Comparison of ENCODE assay signal across 17 cellular contexts in genomic region chr2:168529900-168530561, GRCh38.
DNase-seq lines count a peak whose midpoint lies in the region; ATAC-seq and TF ChIP-seq lines count a peak whose summit lies in the region.
"Had no signal": no experiment of that assay in that cellular context is flagged by ENCODE, and none has a peak within 500 bp of the region (broad histone marks: within the 10 kb centered on the region; RNA-seq: fewer than 3 reads in every experiment).

No MANE protein-coding gene starts in this region.

- H3K4me3 Mint-ChIP-seq in CD14-positive monocyte = no peak overlapping the region
- H3K4me3 Mint-ChIP-seq in naive thymus-derived CD4-positive, alpha-beta T cell = peak overlapping the region in 3 of 10 donors; percentile 14 to 63 (median 36)
- H3K4me3 Mint-ChIP-seq in T-helper 2 cell treated with Interferon-gamma antibody and Interleukin-4, amounts not matched to agents 5 μg/mL and 100 μg/mL, for 36 hours = no peak overlapping the region
- H3K4me3 Mint-ChIP-seq in CD8-positive, alpha-beta T cell = no peak overlapping the region
- H3K4me3 Mint-ChIP-seq: stimulated activated memory B cell treated with anti-CD40 and anti-IgM and Interleukin-4, amounts not matched to agents 10 μg/mL and 1 μg/mL and 100 μg/mL, for 72 hours had no signal

- intact Hi-C loops in CD14-positive monocyte (cut with micrococcal nuclease) (no loop called here), esophagus muscularis mucosa (cut with DNase I) (loop anchor here (5.0 to 10.0 kb wide), 3 partner anchors 55 to 102 kb away; partner anchors contain the start of gene CERS6)
- intact Hi-C loops in naive thymus-derived CD4-positive, alpha-beta T cell (cut with micrococcal nuclease) = no loop called here
- intact Hi-C loops in CD8-positive, alpha-beta T cell (cut with DNase I, micrococcal nuclease) = no loop called here

- H3K36me3 ChIP-seq in RWPE2 (ENCODE audit: low read depth) (no peaks in the 10 kb centered on the region), esophagus muscularis mucosa (no peaks in the 10 kb centered on the region), neuronal stem cell (replicated peaks in 1 of 2; ENCODE audit: control insufficient read depth in 2 of 2, insufficient read depth in 2 of 2, low read length in 2 of 2) (no peaks in the 10 kb centered on the region)
- no peaks in the 10 kb centered on the region for H3K36me3 ChIP-seq in naive thymus-derived CD4-positive, alpha-beta T cell (ENCODE audit: control insufficient read depth in 2 of 3, insufficient read depth in 3 of 3, low read length in 3 of 3)
- no peaks in the 10 kb centered on the region for H3K36me3 ChIP-seq in CD8-positive, alpha-beta T cell (ENCODE audit: insufficient read depth, low read length)
- H3K36me3 ChIP-seq: HAP-1 had no signal

- H3K27me3 ChIP-seq in RWPE2 (ENCODE audit: insufficient read depth, poor library complexity, severe bottlenecking) (no peaks in the 10 kb centered on the region), esophagus muscularis mucosa (no peaks in the 10 kb centered on the region), neuronal stem cell (ENCODE audit: control insufficient read depth in 3 of 3, insufficient read depth in 3 of 3, low read depth in 1 of 3, low read length in 3 of 3) (no peaks in the 10 kb centered on the region)
- H3K27me3 ChIP-seq in naive thymus-derived CD4-positive, alpha-beta T cell (ENCODE audit: control insufficient read depth in 2 of 2, insufficient read depth in 2 of 2, low read length in 2 of 2) = no peaks in the 10 kb centered on the region
- H3K27me3 ChIP-seq in CD8-positive, alpha-beta T cell (ENCODE audit: insufficient read depth, low read length) = no peaks in the 10 kb centered on the region

- H3K9ac ChIP-seq in neuronal stem cell (ENCODE audit: low read depth, low read length, poor library complexity) = no peak overlapping the region

- peaks cover 2% of the 10 kb centered on the region for H3K79me1 ChIP-seq in neuronal stem cell (ENCODE audit: low read depth, low read length)

- H3K27ac ChIP-seq in RWPE2 (ENCODE audit: poor library complexity, severe bottlenecking) = peak overlapping the region; percentile 25
- peak overlapping the region; percentile 37 to 81 (median 48) for H3K27ac ChIP-seq in esophagus muscularis mucosa (replicated peaks in 1 of 4)
- no peak overlapping the region for H3K27ac ChIP-seq in neuronal stem cell (replicated peaks; ENCODE audit: low read length)
- H3K27ac ChIP-seq in naive thymus-derived CD4-positive, alpha-beta T cell (ENCODE audit: low read depth, low read length) = no peak overlapping the region
- H3K27ac ChIP-seq in CD8-positive, alpha-beta T cell (ENCODE audit: low read depth, low read length) = no peak overlapping the region
- H3K27ac ChIP-seq: SK-N-MC had no signal

- WGBS in esophagus muscularis mucosa = 88% methylated on average over 8 of the region's 8 CpGs
- no CpG with 5 or more reads among the region's 8 CpGs for WGBS in neuronal stem cell (ENCODE audit: extremely low coverage in 2 of 2, insufficient read length in 2 of 2, insufficient replicate concordance in 1 of 2), 2 donors

- POLR2A ChIA-PET in naive thymus-derived CD4-positive, alpha-beta T cell (lab: Charles Lee) = interaction anchor here (0.8 to 0.9 kb wide), 2 partner anchors 24 to 95 kb away, joined by 3 read pairs; no protein-coding TSS in a partner anchor
- POLR2A ChIA-PET in CD8-positive, alpha-beta T cell (lab: Charles Lee) = no interaction called here

- ATAC-seq in RWPE2 (ENCODE audit: low read depth) = peak; percentile 37; the same call in 1 of the 3 replicates
- ATAC-seq in naive thymus-derived CD4-positive, alpha-beta T cell = no peak
- ATAC-seq in CD8-positive, alpha-beta T cell = no peak
- ATAC-seq: left lobe of liver; stimulated activated memory B cell treated with anti-CD40 and anti-IgM and Interleukin-4, amounts not matched to agents 10 μg/mL and 1 μg/mL and 100 μg/mL, for 72 hours had no signal

- H3K4me2 ChIP-seq in neuronal stem cell (ENCODE audit: insufficient read depth, low read length, poor library complexity, severe bottlenecking) = no peak overlapping the region

- TF ChIP-seq POLR2A in esophagus muscularis mucosa (IDR thresholded peaks at IDR 0.05; ENCODE audit: low read depth) = no peak

- peak overlapping the region; percentile 29 for H3K23ac ChIP-seq in neuronal stem cell (ENCODE audit: low read depth, low read length, poor library complexity)

- peaks cover 74% of the 10 kb centered on the region for H3K4me1 Mint-ChIP-seq in CD14-positive monocyte
- H3K4me1 Mint-ChIP-seq in naive thymus-derived CD4-positive, alpha-beta T cell = peaks cover 22 to 83% (median 76%) of the 10 kb centered on the region in 7 donors
- peaks cover 18% of the 10 kb centered on the region for H3K4me1 Mint-ChIP-seq in T-helper 2 cell treated with Interferon-gamma antibody and Interleukin-4, amounts not matched to agents 5 μg/mL and 100 μg/mL, for 36 hours (ENCODE audit: low read depth)
- peaks cover 67% of the 10 kb centered on the region for H3K4me1 Mint-ChIP-seq in CD8-positive, alpha-beta T cell (ENCODE audit: low read depth)

- H3K9me3 ChIP-seq in RWPE2 (ENCODE audit: severe bottlenecking) (peaks cover 2% of the 10 kb centered on the region), esophagus muscularis mucosa (no peaks in the 10 kb centered on the region), neuronal stem cell (replicated peaks in 1 of 2; ENCODE audit: control insufficient read depth in 2 of 2, insufficient read depth in 1 of 2, low read depth in 1 of 2, low read length in 2 of 2) (peaks cover 0 to 10% of the 10 kb centered on the region in 2 donors)
- H3K9me3 ChIP-seq in naive thymus-derived CD4-positive, alpha-beta T cell (ENCODE audit: control insufficient read depth in 2 of 3, low read length in 3 of 3) = no peaks in the 10 kb centered on the region
- H3K9me3 ChIP-seq in CD8-positive, alpha-beta T cell (ENCODE audit: low read length) = no peaks in the 10 kb centered on the region
- H3K9me3 ChIP-seq: HAP-1 had no signal

- no peak overlapping the region for H4K91ac ChIP-seq in neuronal stem cell (ENCODE audit: low read depth, low read length, poor library complexity)

- no peak overlapping the region for H2AFZ ChIP-seq in neuronal stem cell (ENCODE audit: low read length)

- H3K18ac ChIP-seq in neuronal stem cell (ENCODE audit: low read length) = no peak overlapping the region

- H3K4me1 ChIP-seq in RWPE2 (ENCODE audit: insufficient read depth, poor library complexity, severe bottlenecking) (peaks cover 48% of the 10 kb centered on the region), esophagus muscularis mucosa (peaks cover 61 to 74% (median 70%) of the 10 kb centered on the region in 4 donors), neuronal stem cell (ENCODE audit: control insufficient read depth in 2 of 2, insufficient read depth in 1 of 2, low read depth in 1 of 2, low read length in 2 of 2) (peaks cover 0 to 7% of the 10 kb centered on the region in 2 donors)
- H3K4me1 ChIP-seq in naive thymus-derived CD4-positive, alpha-beta T cell (ENCODE audit: control insufficient read depth in 2 of 2, insufficient read depth in 2 of 2, low read length in 2 of 2) = peaks cover 0 to 4% of the 10 kb centered on the region in 2 donors
- H3K4me1 ChIP-seq in CD8-positive, alpha-beta T cell (ENCODE audit: insufficient read depth, low read length) = peaks cover 11% of the 10 kb centered on the region

- TF ChIP-seq EP300 in esophagus muscularis mucosa (IDR thresholded peaks at IDR 0.05) = no peak

- no peak for TF ChIP-seq CTCF in CD14-positive monocyte (IDR thresholded peaks at IDR 0.05)
- TF ChIP-seq CTCF in RWPE2 (IDR thresholded peaks at IDR 0.05; ENCODE audit: poor library complexity, severe bottlenecking) = no peak
- no peak for TF ChIP-seq CTCF in esophagus muscularis mucosa (IDR thresholded peaks at IDR 0.05)
- TF ChIP-seq CTCF in CD8-positive, alpha-beta T cell (IDR thresholded peaks at IDR 0.05) = no peak

- peak overlapping the region in 6 of 7 donors; percentile 7 to 90 (median 72) for H3K27ac Mint-ChIP-seq in CD14-positive monocyte
- peak overlapping the region in 3 of 9 donors; percentile 5 to 42 (median 17) for H3K27ac Mint-ChIP-seq in naive thymus-derived CD4-positive, alpha-beta T cell
- H3K27ac Mint-ChIP-seq in T-helper 2 cell treated with Interferon-gamma antibody and Interleukin-4, amounts not matched to agents 5 μg/mL and 100 μg/mL, for 36 hours = no peak overlapping the region
- H3K27ac Mint-ChIP-seq in CD8-positive, alpha-beta T cell = no peak overlapping the region
- H3K27ac Mint-ChIP-seq: stimulated activated memory B cell treated with anti-CD40 and anti-IgM and Interleukin-4, amounts not matched to agents 10 μg/mL and 1 μg/mL and 100 μg/mL, for 72 hours had no signal

- H2AK5ac ChIP-seq in neuronal stem cell (ENCODE audit: low read depth, low read length) = no peak overlapping the region

- H3K9me3 Mint-ChIP-seq in CD14-positive monocyte = peaks cover 0 to 3% (median 0%) of the 10 kb centered on the region in 7 donors
- peaks cover 0 to 6% (median 0%) of the 10 kb centered on the region in 11 donors for H3K9me3 Mint-ChIP-seq in naive thymus-derived CD4-positive, alpha-beta T cell
- H3K9me3 Mint-ChIP-seq in T-helper 2 cell treated with Interferon-gamma antibody and Interleukin-4, amounts not matched to agents 5 μg/mL and 100 μg/mL, for 36 hours = no peaks in the 10 kb centered on the region
- H3K9me3 Mint-ChIP-seq in CD8-positive, alpha-beta T cell = no peaks in the 10 kb centered on the region
- H3K9me3 Mint-ChIP-seq: stimulated activated memory B cell treated with anti-CD40 and anti-IgM and Interleukin-4, amounts not matched to agents 10 μg/mL and 1 μg/mL and 100 μg/mL, for 72 hours had no signal

- H3K4me3 ChIP-seq in RWPE2 (ENCODE audit: severe bottlenecking) (no peak overlapping the region), esophagus muscularis mucosa (no peak overlapping the region), neuronal stem cell (ENCODE audit: low read length in 2 of 2) (no peak overlapping the region)
- H3K4me3 ChIP-seq in naive thymus-derived CD4-positive, alpha-beta T cell (ENCODE audit: low read length) = no peak overlapping the region
- H3K4me3 ChIP-seq in CD8-positive, alpha-beta T cell (ENCODE audit: low read depth, low read length) = no peak overlapping the region
- H3K4me3 ChIP-seq: HAP-1, SK-N-MC had no signal

- no peak overlapping the region for H2BK12ac ChIP-seq in neuronal stem cell (ENCODE audit: low read length)

- H3K14ac ChIP-seq in neuronal stem cell (ENCODE audit: low read length) = no peak overlapping the region

- no peak overlapping the region for H2BK120ac ChIP-seq in neuronal stem cell (ENCODE audit: low read depth, low read length)

- no peaks in the 10 kb centered on the region for H3K27me3 Mint-ChIP-seq in CD14-positive monocyte (ENCODE audit: low read depth in 3 of 3)
- H3K27me3 Mint-ChIP-seq in naive thymus-derived CD4-positive, alpha-beta T cell = no peaks in the 10 kb centered on the region
- H3K27me3 Mint-ChIP-seq in T-helper 2 cell treated with Interferon-gamma antibody and Interleukin-4, amounts not matched to agents 5 μg/mL and 100 μg/mL, for 36 hours (ENCODE audit: low read depth) = no peaks in the 10 kb centered on the region
- H3K27me3 Mint-ChIP-seq in CD8-positive, alpha-beta T cell (ENCODE audit: low read depth) = no peaks in the 10 kb centered on the region
- H3K27me3 Mint-ChIP-seq: stimulated activated memory B cell treated with anti-CD40 and anti-IgM and Interleukin-4, amounts not matched to agents 10 μg/mL and 1 μg/mL and 100 μg/mL, for 72 hours had no signal

- CTCF ChIA-PET in naive thymus-derived CD4-positive, alpha-beta T cell (lab: Charles Lee) = interaction anchor here (0.7 kb wide), 1 partner anchor 97 kb away, joined by 3 read pairs; no protein-coding TSS in a partner anchor
- CTCF ChIA-PET in CD8-positive, alpha-beta T cell (lab: Charles Lee) = no interaction called here

- H3K4ac ChIP-seq in neuronal stem cell (ENCODE audit: low read length) = no peak overlapping the region

- H3K36me3 Mint-ChIP-seq in CD14-positive monocyte = peaks cover 0 to 4% of the 10 kb centered on the region in 2 donors
- H3K36me3 Mint-ChIP-seq in naive thymus-derived CD4-positive, alpha-beta T cell = peaks cover 0 to 16% (median 5%) of the 10 kb centered on the region in 5 donors
- H3K36me3 Mint-ChIP-seq in T-helper 2 cell treated with Interferon-gamma antibody and Interleukin-4, amounts not matched to agents 5 μg/mL and 100 μg/mL, for 36 hours (ENCODE audit: low read depth) = peaks cover 3% of the 10 kb centered on the region
- no peaks in the 10 kb centered on the region for H3K36me3 Mint-ChIP-seq in CD8-positive, alpha-beta T cell
- H3K36me3 Mint-ChIP-seq: stimulated activated memory B cell treated with anti-CD40 and anti-IgM and Interleukin-4, amounts not matched to agents 10 μg/mL and 1 μg/mL and 100 μg/mL, for 72 hours had no signal

- no peak overlapping the region for H2BK15ac ChIP-seq in neuronal stem cell (ENCODE audit: low read length)

- H4K8ac ChIP-seq in neuronal stem cell (ENCODE audit: low read depth, low read length) = no peak overlapping the region

- no peak overlapping the region for H2BK5ac ChIP-seq in neuronal stem cell (ENCODE audit: low read length)

- DNase-seq in CD14-positive monocyte (ENCODE audit: low spot score) = no peak
- DNase-seq in RWPE2 (ENCODE audit: low spot score) = no peak
- no peak for DNase-seq in esophagus muscularis mucosa (ENCODE audit: extremely low spot score)
- DNase-seq in neuronal stem cell (ENCODE audit: low spot score) = no peak
- no peak for DNase-seq in naive thymus-derived CD4-positive, alpha-beta T cell
- no peak for DNase-seq in T-helper 2 cell treated with Interferon-gamma antibody and Interleukin-4, amounts not matched to agents 5 μg/mL and 100 μg/mL, for 36 hours (ENCODE audit: low spot score)
- DNase-seq in CD8-positive, alpha-beta T cell = no peak
- no peak for DNase-seq in GM19238 (ENCODE audit: insufficient read length, low spot score)
- DNase-seq: activated T-cell treated with anti-CD3 and anti-CD28 coated beads, Interleukin-2, amount 50 U/mL, for 48 hours; aorta; effector memory CD4-positive, alpha-beta T cell; NCI-H1417; stimulated activated CD4-positive, alpha-beta T cell treated with anti-CD3 and anti-CD28 coated beads, Interleukin-4, amount 100 ng/mL, for 1 hour had no signal

Comparison
In these comparisons a context has a peak if more than half of its experiments do, and no peak if none do; other contexts are left out.
1. H3K27ac Mint-ChIP-seq: peak in CD14-positive monocyte (6 of 7); none in T-helper 2 cell treated with Interferon-gamma antibody and Interleukin-4, amounts not matched to agents 5 μg/mL and 100 μg/mL, for 36 hours (single experiment) and CD8-positive, alpha-beta T cell (single experiment).
2. H3K27ac ChIP-seq: peak in RWPE2 (single experiment) and esophagus muscularis mucosa (4 of 4); none in neuronal stem cell (single experiment), naive thymus-derived CD4-positive, alpha-beta T cell (single experiment) and CD8-positive, alpha-beta T cell (single experiment).